In the genomic region with DNA sequence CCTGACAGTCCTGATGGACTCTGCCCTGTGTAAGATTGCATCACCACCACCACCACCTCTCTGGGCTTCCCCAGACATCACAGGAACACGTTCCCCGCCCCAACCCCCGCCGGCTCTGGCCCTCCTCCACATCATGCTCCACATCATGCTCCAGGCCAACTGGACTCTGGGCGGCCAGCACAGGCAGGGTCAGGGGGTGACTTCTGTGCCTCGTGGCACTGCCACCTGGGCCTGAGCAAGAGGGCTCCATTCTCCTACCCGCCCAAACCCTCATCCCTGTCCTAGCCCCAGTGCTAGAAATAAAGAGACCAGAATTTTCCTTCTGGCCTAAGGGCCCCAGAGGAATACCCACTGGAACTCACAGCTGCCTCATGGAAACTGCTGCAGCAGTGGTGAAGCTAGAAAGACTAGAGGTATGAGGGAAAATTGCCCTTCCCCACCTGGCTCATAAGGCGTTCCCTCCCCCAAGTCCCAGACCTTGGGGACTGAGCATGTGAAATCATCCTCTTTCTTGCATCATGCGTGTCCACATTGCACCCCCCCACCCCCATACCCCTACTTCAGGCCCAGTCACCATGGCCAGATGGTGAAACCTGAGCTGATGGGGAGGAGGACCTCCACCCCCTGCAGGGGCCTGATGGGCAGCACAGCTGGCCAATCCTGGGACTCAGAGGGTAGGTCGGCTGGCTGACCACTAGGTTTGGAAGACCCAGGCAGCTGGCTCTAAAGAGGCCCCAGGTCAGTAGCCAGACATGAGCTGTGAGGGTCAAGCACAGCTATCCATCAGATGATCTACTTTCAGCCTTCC, we compare ENCODE assay signal across 1 cellular context.
TF ChIP-seq lines count a peak whose summit lies in the region.

A gene with protein sequence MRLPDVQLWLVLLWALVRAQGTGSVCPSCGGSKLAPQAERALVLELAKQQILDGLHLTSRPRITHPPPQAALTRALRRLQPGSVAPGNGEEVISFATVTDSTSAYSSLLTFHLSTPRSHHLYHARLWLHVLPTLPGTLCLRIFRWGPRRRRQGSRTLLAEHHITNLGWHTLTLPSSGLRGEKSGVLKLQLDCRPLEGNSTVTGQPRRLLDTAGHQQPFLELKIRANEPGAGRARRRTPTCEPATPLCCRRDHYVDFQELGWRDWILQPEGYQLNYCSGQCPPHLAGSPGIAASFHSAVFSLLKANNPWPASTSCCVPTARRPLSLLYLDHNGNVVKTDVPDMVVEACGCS (plus strand): TSS at position 742 of the 808 bp plus-strand sequence. CDS start 230 bp downstream, outside the sequence.

TF ChIP-seq in K562, 482 proteins besides CTCF, POLR2A, EP300 and RAD21 (continued from another document and continues in another):
- peak; percentile 48; the same call in 1 of the 2 replicates for TF ChIP-seq FOSL1 (tag; conservative IDR thresholded peaks at IDR 0.05)
- TF ChIP-seq, protein P1, sequence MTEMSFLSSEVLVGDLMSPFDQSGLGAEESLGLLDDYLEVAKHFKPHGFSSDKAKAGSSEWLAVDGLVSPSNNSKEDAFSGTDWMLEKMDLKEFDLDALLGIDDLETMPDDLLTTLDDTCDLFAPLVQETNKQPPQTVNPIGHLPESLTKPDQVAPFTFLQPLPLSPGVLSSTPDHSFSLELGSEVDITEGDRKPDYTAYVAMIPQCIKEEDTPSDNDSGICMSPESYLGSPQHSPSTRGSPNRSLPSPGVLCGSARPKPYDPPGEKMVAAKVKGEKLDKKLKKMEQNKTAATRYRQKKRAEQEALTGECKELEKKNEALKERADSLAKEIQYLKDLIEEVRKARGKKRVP (CRISPR knock-in tag; IDR thresholded peaks at IDR 0.05), result peak; percentile 99
- peak; percentile 10; the same call in 1 of the 2 replicates for TF ChIP-seq BHLHE40 (IDR thresholded peaks at IDR 0.05; ENCODE audit: low read length)
- no peak for TF ChIP-seq SUPT5H (IDR thresholded peaks at IDR 0.05)
- TF ChIP-seq, protein P2, sequence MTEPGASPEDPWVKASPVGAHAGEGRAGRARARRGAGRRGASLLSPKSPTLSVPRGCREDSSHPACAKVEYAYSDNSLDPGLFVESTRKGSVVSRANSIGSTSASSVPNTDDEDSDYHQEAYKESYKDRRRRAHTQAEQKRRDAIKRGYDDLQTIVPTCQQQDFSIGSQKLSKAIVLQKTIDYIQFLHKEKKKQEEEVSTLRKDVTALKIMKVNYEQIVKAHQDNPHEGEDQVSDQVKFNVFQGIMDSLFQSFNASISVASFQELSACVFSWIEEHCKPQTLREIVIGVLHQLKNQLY (CRISPR knock-in tag; conservative IDR thresholded peaks at IDR 0.05), result 0 out of 4 replicates have a peak, but pooled peaks of 1 of the 2 experiments have one; percentile 18
- TF ChIP-seq SP1 (CRISPR knock-in tag; IDR thresholded peaks at IDR 0.05), result peak; percentile 7; the same call in 1 of the 2 replicates
- TF ChIP-seq ZNF589 (CRISPR knock-in tag; IDR thresholded peaks at IDR 0.05; ENCODE audit: low read depth), result peak; percentile 76
- TF ChIP-seq, protein P3, sequence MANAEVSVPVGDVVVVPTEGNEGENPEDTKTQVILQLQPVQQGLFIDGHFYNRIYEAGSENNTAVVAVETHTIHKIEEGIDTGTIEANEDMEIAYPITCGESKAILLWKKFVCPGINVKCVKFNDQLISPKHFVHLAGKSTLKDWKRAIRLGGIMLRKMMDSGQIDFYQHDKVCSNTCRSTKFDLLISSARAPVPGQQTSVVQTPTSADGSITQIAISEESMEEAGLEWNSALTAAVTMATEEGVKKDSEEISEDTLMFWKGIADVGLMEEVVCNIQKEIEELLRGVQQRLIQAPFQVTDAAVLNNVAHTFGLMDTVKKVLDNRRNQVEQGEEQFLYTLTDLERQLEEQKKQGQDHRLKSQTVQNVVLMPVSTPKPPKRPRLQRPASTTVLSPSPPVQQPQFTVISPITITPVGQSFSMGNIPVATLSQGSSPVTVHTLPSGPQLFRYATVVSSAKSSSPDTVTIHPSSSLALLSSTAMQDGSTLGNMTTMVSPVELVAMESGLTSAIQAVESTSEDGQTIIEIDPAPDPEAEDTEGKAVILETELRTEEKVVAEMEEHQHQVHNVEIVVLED (CRISPR knock-in tag; IDR thresholded peaks at IDR 0.05), result 0 out of 2 replicates have a peak, but pooled peaks have one; percentile 9
- TF ChIP-seq ZNF311 (CRISPR knock-in tag; IDR thresholded peaks at IDR 0.05), result peak; percentile 73
- 0 out of 2 replicates have a peak, but pooled peaks have one; percentile 2 for TF ChIP-seq NR2C1 (IDR thresholded peaks at IDR 0.05)
- peak; percentile 38; the same call in 1 of the 2 replicates for TF ChIP-seq NR2C1 (tag; IDR thresholded peaks at IDR 0.05)
- peak; percentile 99 for TF ChIP-seq EP400 (IDR thresholded peaks at IDR 0.05)
- TF ChIP-seq SIX5 (IDR thresholded peaks at IDR 0.05; ENCODE audit: borderline replicate concordance in 1 of 2, insufficient read depth in 1 of 2, low read depth in 1 of 2, low read length in 2 of 2), result peak in 1 of 2 experiments; percentile 44; a peak in 1 of 4 replicates
- peak; percentile 27; the same call in 1 of the 2 replicates for TF ChIP-seq SMARCA4 (IDR thresholded peaks at IDR 0.05)
- peak in 1 of 2 experiments; percentile 61; a peak in 2 of 4 replicates for TF ChIP-seq ARNT (IDR thresholded peaks at IDR 0.05)
- TF ChIP-seq ZNF253 (CRISPR knock-in tag; conservative IDR thresholded peaks at IDR 0.05), result no peak
- no peak for TF ChIP-seq ZNF764 (CRISPR knock-in tag; IDR thresholded peaks at IDR 0.05; ENCODE audit: low read depth)
- TF ChIP-seq PPARD (CRISPR knock-in tag; IDR thresholded peaks at IDR 0.05), result 0 out of 2 replicates have a peak, but pooled peaks have one; percentile 55
- TF ChIP-seq NR2F6 (CRISPR knock-in tag; IDR thresholded peaks at IDR 0.05), result 0 out of 2 replicates have a peak, but pooled peaks have one; percentile 55
- TF ChIP-seq, protein P4, sequence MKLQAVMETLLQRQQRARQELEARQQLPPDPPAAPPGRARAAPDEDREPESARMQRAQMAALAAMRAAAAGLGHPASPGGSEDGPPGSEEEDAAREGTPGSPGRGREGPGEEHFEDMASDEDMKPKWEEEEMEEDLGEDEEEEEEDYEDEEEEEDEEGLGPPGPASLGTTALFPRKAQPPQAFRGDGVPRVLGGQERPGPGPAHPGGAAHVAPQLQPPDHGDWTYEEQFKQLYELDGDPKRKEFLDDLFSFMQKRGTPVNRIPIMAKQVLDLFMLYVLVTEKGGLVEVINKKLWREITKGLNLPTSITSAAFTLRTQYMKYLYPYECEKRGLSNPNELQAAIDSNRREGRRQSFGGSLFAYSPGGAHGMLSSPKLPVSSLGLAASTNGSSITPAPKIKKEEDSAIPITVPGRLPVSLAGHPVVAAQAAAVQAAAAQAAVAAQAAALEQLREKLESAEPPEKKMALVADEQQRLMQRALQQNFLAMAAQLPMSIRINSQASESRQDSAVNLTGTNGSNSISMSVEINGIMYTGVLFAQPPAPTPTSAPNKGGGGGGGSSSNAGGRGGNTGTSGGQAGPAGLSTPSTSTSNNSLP (IDR thresholded peaks at IDR 0.05; ENCODE audit: borderline replicate concordance, low read depth, low read length), result 0 out of 2 replicates have a peak, but pooled peaks have one; percentile 39
- 0 out of 2 replicates have a peak, but pooled peaks have one; percentile 21 for TF ChIP-seq TAF7 (tag; IDR thresholded peaks at IDR 0.05)
- TF ChIP-seq ATF7 (IDR thresholded peaks at IDR 0.05), result peak; percentile 96
- TF ChIP-seq, protein P5, sequence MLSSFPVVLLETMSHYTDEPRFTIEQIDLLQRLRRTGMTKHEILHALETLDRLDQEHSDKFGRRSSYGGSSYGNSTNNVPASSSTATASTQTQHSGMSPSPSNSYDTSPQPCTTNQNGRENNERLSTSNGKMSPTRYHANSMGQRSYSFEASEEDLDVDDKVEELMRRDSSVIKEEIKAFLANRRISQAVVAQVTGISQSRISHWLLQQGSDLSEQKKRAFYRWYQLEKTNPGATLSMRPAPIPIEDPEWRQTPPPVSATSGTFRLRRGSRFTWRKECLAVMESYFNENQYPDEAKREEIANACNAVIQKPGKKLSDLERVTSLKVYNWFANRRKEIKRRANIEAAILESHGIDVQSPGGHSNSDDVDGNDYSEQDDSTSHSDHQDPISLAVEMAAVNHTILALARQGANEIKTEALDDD (IDR thresholded peaks at IDR 0.05), result peak; percentile 52; the same call in 1 of the 2 replicates
- TF ChIP-seq POLR2AphosphoS2 (IDR thresholded peaks at IDR 0.05; ENCODE audit: low read length), result peak; percentile 70; the same call in 1 of the 2 replicates
- peak; percentile 100 for TF ChIP-seq CEBPG (CRISPR knock-in tag; IDR thresholded peaks at IDR 0.05)
- peak; percentile 91 to 99 for TF ChIP-seq CEBPG (tag; conservative IDR thresholded peaks at IDR 0.05 in 1 of 2, IDR thresholded peaks at IDR 0.05 in 1 of 2)
- TF ChIP-seq, protein P6, sequence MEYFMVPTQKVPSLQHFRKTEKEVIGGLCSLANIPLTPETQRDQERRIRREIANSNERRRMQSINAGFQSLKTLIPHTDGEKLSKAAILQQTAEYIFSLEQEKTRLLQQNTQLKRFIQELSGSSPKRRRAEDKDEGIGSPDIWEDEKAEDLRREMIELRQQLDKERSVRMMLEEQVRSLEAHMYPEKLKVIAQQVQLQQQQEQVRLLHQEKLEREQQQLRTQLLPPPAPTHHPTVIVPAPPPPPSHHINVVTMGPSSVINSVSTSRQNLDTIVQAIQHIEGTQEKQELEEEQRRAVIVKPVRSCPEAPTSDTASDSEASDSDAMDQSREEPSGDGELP (CRISPR knock-in tag; IDR thresholded peaks at IDR 0.05; ENCODE audit: borderline replicate concordance), result peak; percentile 98
- TF ChIP-seq CBFA2T2 (conservative IDR thresholded peaks at IDR 0.05), result peak; percentile 32; the same call in 1 of the 2 replicates
- peak; percentile 42 for TF ChIP-seq TAF9B (IDR thresholded peaks at IDR 0.05; ENCODE audit: partially characterized antibody)
- TF ChIP-seq, protein P7, sequence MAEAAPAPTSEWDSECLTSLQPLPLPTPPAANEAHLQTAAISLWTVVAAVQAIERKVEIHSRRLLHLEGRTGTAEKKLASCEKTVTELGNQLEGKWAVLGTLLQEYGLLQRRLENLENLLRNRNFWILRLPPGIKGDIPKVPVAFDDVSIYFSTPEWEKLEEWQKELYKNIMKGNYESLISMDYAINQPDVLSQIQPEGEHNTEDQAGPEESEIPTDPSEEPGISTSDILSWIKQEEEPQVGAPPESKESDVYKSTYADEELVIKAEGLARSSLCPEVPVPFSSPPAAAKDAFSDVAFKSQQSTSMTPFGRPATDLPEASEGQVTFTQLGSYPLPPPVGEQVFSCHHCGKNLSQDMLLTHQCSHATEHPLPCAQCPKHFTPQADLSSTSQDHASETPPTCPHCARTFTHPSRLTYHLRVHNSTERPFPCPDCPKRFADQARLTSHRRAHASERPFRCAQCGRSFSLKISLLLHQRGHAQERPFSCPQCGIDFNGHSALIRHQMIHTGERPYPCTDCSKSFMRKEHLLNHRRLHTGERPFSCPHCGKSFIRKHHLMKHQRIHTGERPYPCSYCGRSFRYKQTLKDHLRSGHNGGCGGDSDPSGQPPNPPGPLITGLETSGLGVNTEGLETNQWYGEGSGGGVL (CRISPR knock-in tag; IDR thresholded peaks at IDR 0.05), result 0 out of 2 replicates have a peak, but pooled peaks have one; percentile 31
- TF ChIP-seq JUN (IDR thresholded peaks at IDR 0.05; ENCODE audit: borderline replicate concordance, low read depth, low read length), result peak; percentile 47; the same call in 1 of the 2 replicates
- peak; percentile 30; the same call in 1 of the 2 replicates for TF ChIP-seq JUN (CRISPR knock-in tag; IDR thresholded peaks at IDR 0.05; ENCODE audit: borderline replicate concordance)
- TF ChIP-seq, protein P8, sequence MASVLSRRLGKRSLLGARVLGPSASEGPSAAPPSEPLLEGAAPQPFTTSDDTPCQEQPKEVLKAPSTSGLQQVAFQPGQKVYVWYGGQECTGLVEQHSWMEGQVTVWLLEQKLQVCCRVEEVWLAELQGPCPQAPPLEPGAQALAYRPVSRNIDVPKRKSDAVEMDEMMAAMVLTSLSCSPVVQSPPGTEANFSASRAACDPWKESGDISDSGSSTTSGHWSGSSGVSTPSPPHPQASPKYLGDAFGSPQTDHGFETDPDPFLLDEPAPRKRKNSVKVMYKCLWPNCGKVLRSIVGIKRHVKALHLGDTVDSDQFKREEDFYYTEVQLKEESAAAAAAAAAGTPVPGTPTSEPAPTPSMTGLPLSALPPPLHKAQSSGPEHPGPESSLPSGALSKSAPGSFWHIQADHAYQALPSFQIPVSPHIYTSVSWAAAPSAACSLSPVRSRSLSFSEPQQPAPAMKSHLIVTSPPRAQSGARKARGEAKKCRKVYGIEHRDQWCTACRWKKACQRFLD (CRISPR knock-in tag; IDR thresholded peaks at IDR 0.05), result peak; percentile 95
- 0 out of 2 replicates have a peak, but pooled peaks have one; percentile 53 for TF ChIP-seq ZEB2 (IDR thresholded peaks at IDR 0.05)
- peak; percentile 19; the same call in 1 of the 2 replicates for TF ChIP-seq TAL1 (IDR thresholded peaks at IDR 0.05)
- TF ChIP-seq, protein P9, sequence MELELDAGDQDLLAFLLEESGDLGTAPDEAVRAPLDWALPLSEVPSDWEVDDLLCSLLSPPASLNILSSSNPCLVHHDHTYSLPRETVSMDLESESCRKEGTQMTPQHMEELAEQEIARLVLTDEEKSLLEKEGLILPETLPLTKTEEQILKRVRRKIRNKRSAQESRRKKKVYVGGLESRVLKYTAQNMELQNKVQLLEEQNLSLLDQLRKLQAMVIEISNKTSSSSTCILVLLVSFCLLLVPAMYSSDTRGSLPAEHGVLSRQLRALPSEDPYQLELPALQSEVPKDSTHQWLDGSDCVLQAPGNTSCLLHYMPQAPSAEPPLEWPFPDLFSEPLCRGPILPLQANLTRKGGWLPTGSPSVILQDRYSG (tag; conservative IDR thresholded peaks at IDR 0.05; ENCODE audit: low read depth), result 0 out of 2 replicates have a peak, but pooled peaks have one; percentile 66
- TF ChIP-seq SMAD3 (CRISPR knock-in tag; conservative IDR thresholded peaks at IDR 0.05), result 0 out of 2 replicates have a peak, but pooled peaks have one; percentile 31
- peak; percentile 71 for TF ChIP-seq L3MBTL2 (IDR thresholded peaks at IDR 0.05)
- TF ChIP-seq TEAD2 (tag; IDR thresholded peaks at IDR 0.05), result peak; percentile 49; the same call in 1 of the 2 replicates
